ENCODE assay signal across 4 cellular contexts in the genomic region with DNA sequence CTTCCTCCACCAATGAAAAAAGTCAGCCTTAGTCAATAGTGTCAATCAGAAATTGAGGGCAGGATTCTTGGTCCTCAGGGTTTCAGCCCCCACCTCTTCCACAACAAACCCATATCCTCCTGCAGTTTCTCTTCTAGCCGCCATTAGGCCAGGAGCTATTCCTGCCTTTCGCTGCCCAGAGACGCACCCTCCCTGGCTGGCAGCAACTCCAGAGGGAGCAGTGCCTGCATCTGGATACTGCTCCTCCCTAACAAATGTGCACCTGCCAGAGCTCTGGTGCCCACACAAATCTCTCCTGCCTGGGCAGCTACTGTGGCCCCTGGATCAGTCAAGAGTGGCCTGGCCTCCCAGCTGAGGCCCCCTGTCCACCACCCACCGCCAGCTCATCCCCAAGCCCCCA. TPM values are rescaled to one million over a fixed set of nuclear protein-coding genes. Genes with fewer than 3 reads are reported as not detected.
"Had no signal": no experiment of that assay in that cellular context is flagged by ENCODE, and none has a peak within 500 bp of the region (broad histone marks: within the 10 kb centered on the region; RNA-seq: fewer than 3 reads in every experiment).

No MANE protein-coding gene starts in this region.

RNA-seq across cellular contexts. Expression of a gene that starts 38.8 kb away (rescaled TPM):
- total RNA-seq: activated CD8-positive, alpha-beta T cell treated with anti-CD3 and anti-CD28 coated beads for 36 hours; activated T-cell treated with anti-CD3 and anti-CD28 coated beads, Interleukin-2, amount 50 U/mL, for 4 hours; activated T-helper 2 cell treated with anti-CD3 and anti-CD28 coated beads, Interferon-gamma antibody, Interleukin-2, Interleukin-4, amounts not matched to agents 10 μg/mL and 5 μg/mL and 100 μg/mL, durations not matched to agents 14 hours and 24 hours and 36 hours; T-helper 17 cell had no signal
